ENCODE assay signal across 8 cellular contexts in the genomic region with DNA sequence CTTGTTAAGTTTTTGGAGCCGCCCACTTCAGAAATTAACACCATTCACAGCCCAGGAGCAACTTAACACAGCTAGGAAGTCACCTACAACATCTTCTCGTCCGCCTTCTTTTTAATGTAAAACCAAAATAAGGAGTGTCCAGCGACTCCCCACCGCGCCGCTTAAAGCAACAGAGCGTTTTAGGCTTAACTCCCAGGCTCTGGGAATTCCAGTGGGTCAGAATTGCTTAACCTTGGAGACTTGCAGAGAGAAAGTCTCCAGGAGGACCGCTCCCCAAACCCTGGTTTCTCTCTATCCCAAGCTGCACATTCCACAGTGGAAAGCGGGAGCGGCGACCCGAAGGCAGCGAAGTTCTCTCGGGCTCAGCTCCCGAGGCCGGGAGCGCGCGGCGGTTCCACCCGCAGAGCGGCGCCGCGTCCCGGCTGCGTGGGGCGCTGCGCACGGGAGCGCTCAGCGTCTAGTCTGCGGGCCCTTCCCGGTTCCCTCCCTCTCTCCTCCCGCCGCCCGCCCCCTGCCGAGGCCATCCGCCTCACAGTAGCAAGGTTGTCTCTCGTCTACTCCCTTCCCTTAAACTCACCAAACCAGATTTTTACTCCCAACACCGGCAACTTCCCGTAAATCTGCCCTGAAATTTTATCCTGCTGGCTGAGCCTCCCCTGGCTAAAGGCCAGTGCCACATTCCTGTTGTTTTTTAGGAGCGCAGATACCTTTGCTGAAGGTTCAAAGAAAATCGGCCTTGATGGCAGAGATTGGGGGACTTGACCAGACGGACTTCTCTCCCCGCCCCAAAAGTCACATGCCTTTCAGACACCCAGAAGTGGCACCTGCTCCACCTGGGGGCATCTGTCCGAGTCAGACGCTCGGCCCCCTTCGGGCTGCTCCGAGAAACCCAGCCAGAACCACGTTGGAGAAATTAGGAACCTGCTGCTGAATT. TPM values are rescaled to one million over a fixed set of nuclear protein-coding genes. Genes with fewer than 3 reads are reported as not detected.
DNase-seq lines count a peak whose midpoint lies in the region; ATAC-seq and TF ChIP-seq lines count a peak whose summit lies in the region.

TSS of gene RBM47 (minus strand) at position 464 of the 934 bp plus-strand sequence. CDS start 190,971 bp downstream, outside the sequence.

- H3K36me3 ChIP-seq in adrenal gland (replicated peaks in 1 of 2) (no peaks in the 10 kb centered on the region), psoas muscle (ENCODE audit: insufficient read depth in 1 of 2, low read depth in 1 of 2) (no peaks in the 10 kb centered on the region)

- intact Hi-C loops in adrenal gland (cut with DNase I): no loop called here
- intact Hi-C loops in right cardiac atrium (cut with DNase I): no loop called here
- intact Hi-C loops in psoas muscle (cut with DNase I): no loop called here

- peak within 1 kb of the TSS; percentile 95 to 99 (median 96) for H3K27ac ChIP-seq in adrenal gland
- peak within 1 kb of the TSS; percentile 4 for H3K27ac ChIP-seq in right cardiac atrium (ENCODE audit: low read length)
- H3K27ac ChIP-seq in psoas muscle: peak within 1 kb of the TSS; percentile 41

- H3K4me3 ChIP-seq in adrenal gland (peak within 1 kb of the TSS; percentile 2 to 80 (median 68)), right cardiac atrium (ENCODE audit: low read length) (peak within 1 kb of the TSS; percentile 46), psoas muscle (peak within 1 kb of the TSS; percentile 67)

- TF ChIP-seq POLR2A in adrenal gland (IDR thresholded peaks at IDR 0.05) (peak; percentile 69 to 92), erythroblast (IDR thresholded peaks at IDR 0.05; ENCODE audit: low read length) (no peak)

- H3K9me3 ChIP-seq in adrenal gland (replicated peaks in 1 of 3): no peaks in the 10 kb centered on the region
- no peaks in the 10 kb centered on the region for H3K9me3 ChIP-seq in right cardiac atrium (ENCODE audit: control insufficient read depth, low read length)
- H3K9me3 ChIP-seq in psoas muscle: no peaks in the 10 kb centered on the region

- DNase-seq in C1 segment of cervical spinal cord (lab: John Stamatoyannopoulos, UW) (peak in 8 of 14 donors; percentile 6 to 44 (median 31)), NOMO-1 treated with dmso at 0.1 percent for 144 hours (lab: John Stamatoyannopoulos, UW; ENCODE audit: unreplicated experiment) (peak; percentile 60), adrenal gland (peak; percentile 82 to 91 (median 87)), right cardiac atrium (peak; percentile 63 to 86 (median 85)), psoas muscle (peak; percentile 54 to 71), erythroblast (lab: John Stamatoyannopoulos, UW) (no peak)

- WGBS in adrenal gland, 4 donors: 2 to 6% (median 2%) methylated on average over 20 to 53 of the region's 53 CpGs
- 2% methylated on average over 53 of the region's 53 CpGs for WGBS in right cardiac atrium
- WGBS in psoas muscle, 3 donors: 3 to 4% (median 3%) methylated on average over 33 to 53 of the region's 53 CpGs

- TF ChIP-seq CTCF in adrenal gland (IDR thresholded peaks at IDR 0.05): peak in 2 of 6 experiments; percentile 21 to 34
- TF ChIP-seq CTCF in psoas muscle (IDR thresholded peaks at IDR 0.05): no peak

- H3K4me1 ChIP-seq in adrenal gland (replicated peaks in 1 of 2): peaks cover 19 to 27% of the 10 kb centered on the region in 2 donors
- H3K4me1 ChIP-seq in right cardiac atrium (ENCODE audit: control insufficient read depth, insufficient read depth, low read length): no peaks in the 10 kb centered on the region
- H3K4me1 ChIP-seq in psoas muscle: no peaks in the 10 kb centered on the region

- ATAC-seq in GM19023 (IDR thresholded peaks at IDR 0.05; ENCODE audit: unreplicated experiment) (peak; percentile 64), HG03135 (IDR thresholded peaks at IDR 0.05; ENCODE audit: unreplicated experiment) (peak; percentile 49), right cardiac atrium (peak; percentile 92 to 96), psoas muscle (peak; percentile 52 to 71 (median 66))

- H3K27me3 ChIP-seq in adrenal gland (no peaks in the 10 kb centered on the region), right cardiac atrium (ENCODE audit: control insufficient read depth, insufficient read depth) (no peaks in the 10 kb centered on the region), psoas muscle (ENCODE audit: insufficient read depth in 3 of 3, low read length in 2 of 3) (peaks cover 0 to 40% (median 9%) of the 10 kb centered on the region in 3 donors)

RNA-seq across cellular contexts. Expression of gene RBM47, which starts in this region (rescaled TPM):
- total RNA-seq in adrenal gland (100 to 1,000 TPM; 143 to 370 (median 175) TPM), right cardiac atrium (1 to 10 TPM; 3.4 to 8.2 (median 4.8) TPM), psoas muscle (1 to 10 TPM; 1.2 to 2.3 (median 2.1) TPM)
- polyA plus RNA-seq in adrenal gland (100 to 1,000 TPM in 1 of 3 donors, 10 to 100 TPM in 2; 25.7 to 117 (median 26.0) TPM), right cardiac atrium (0.97 TPM), psoas muscle (under 1 TPM; 0.17 to 0.31 (median 0.30) TPM)

Comparison
In these comparisons a context has a peak if more than half of its experiments do, and no peak if none do; other contexts are left out.
1. RNA of gene RBM47 (total RNA-seq): 143 to 370 TPM in adrenal gland; 3.4 to 8.2 TPM in right cardiac atrium and 1.2 to 2.3 TPM in psoas muscle; every median in the first group is over 10 times any median in the second.
2. RNA of gene RBM47 (polyA plus RNA-seq): 25.7 to 117 TPM in adrenal gland; 0.97 TPM in right cardiac atrium (single experiment) and 0.17 to 0.31 TPM in psoas muscle; every median in the first group is over 10 times any median in the second.
3. DNase-seq: peak in C1 segment of cervical spinal cord (8 of 14), NOMO-1 treated with dmso at 0.1 percent for 144 hours (single experiment), adrenal gland (7 of 7), right cardiac atrium (3 of 3) and psoas muscle (2 of 2); none in erythroblast (0 of 2).
4. H3K27ac ChIP-seq: peak in every context shown above with its lines; median percentile 96 in adrenal gland; 41 in psoas muscle; 4 in right cardiac atrium.
5. Peak in every context shown above with its lines, with median percentiles within 50 percentile points of each other: ATAC-seq and H3K4me3 ChIP-seq.